ENCODE assay signal across 1 cellular context in genomic region chr11:46389450-46390330, GRCh38.
TF ChIP-seq lines count a peak whose summit lies in the region.

No MANE protein-coding gene starts in this region.

TF ChIP-seq in K562, 482 proteins besides CTCF, POLR2A, EP300 and RAD21 (continues in another document):
- TF ChIP-seq ZNF586 (CRISPR knock-in tag; conservative IDR thresholded peaks at IDR 0.05) (no peak), MEIS2 (IDR thresholded peaks at IDR 0.05; ENCODE audit: partially characterized antibody) (no peak), TFAM (CRISPR knock-in tag; conservative IDR thresholded peaks at IDR 0.05) (no peak), JUND (IDR thresholded peaks at IDR 0.05; ENCODE audit: borderline replicate concordance, low read depth, low read length) (0 out of 2 replicates have a peak, but pooled peaks have one; percentile 9), JUND (tag; IDR thresholded peaks at IDR 0.05; ENCODE audit: borderline replicate concordance, low read depth, low read length) (no peak), ZBTB2 (IDR thresholded peaks at IDR 0.05) (peak; percentile 32; the same call in 1 of the 2 replicates), BMI1 (IDR thresholded peaks at IDR 0.05; ENCODE audit: low read length) (no peak), FUS (optimal IDR thresholded peaks at IDR 0.05; ENCODE audit: low read depth, low read length) (no peak), RB1 (IDR thresholded peaks at IDR 0.05; ENCODE audit: low read depth) (peak; percentile 68), EHMT2 (IDR thresholded peaks at IDR 0.05) (no peak), MCM5 (IDR thresholded peaks at IDR 0.05; ENCODE audit: low read depth) (no peak), ZNF277 (CRISPR knock-in tag; IDR thresholded peaks at IDR 0.05; ENCODE audit: borderline replicate concordance) (no peak), ELF2 (CRISPR knock-in tag; IDR thresholded peaks at IDR 0.05) (no peak), ID3 (CRISPR knock-in tag; IDR thresholded peaks at IDR 0.05) (no peak), ID3 (tag; IDR thresholded peaks at IDR 0.05) (no peak), POLR2G (IDR thresholded peaks at IDR 0.05; ENCODE audit: low read depth, low read length) (peak; percentile 31; the same call in 1 of the 2 replicates), TCF7 (IDR thresholded peaks at IDR 0.05; ENCODE audit: borderline replicate concordance) (no peak), ZNF143 (CRISPR knock-in tag; IDR thresholded peaks at IDR 0.05) (no peak; the same call in 1 of the 2 replicates), RBM22 (IDR thresholded peaks at IDR 0.05; ENCODE audit: low read depth, low read length, poor library complexity, severe bottlenecking) (peak; percentile 49), SAP30 (IDR thresholded peaks at IDR 0.05; ENCODE audit: borderline replicate concordance, insufficient read depth, low read depth, low read length, poor library complexity, severe bottlenecking) (peak; percentile 22), CAMTA2 (CRISPR knock-in tag; conservative IDR thresholded peaks at IDR 0.05) (no peak), SETDB1 (IDR thresholded peaks at IDR 0.05; ENCODE audit: low read length) (no peak), ETS1 (conservative IDR thresholded peaks at IDR 0.05; ENCODE audit: control insufficient read depth, low read depth, low read length) (no peak), PCBP2 (IDR thresholded peaks at IDR 0.05; ENCODE audit: low read depth, low read length, poor library complexity, severe bottlenecking) (no peak), MAZ (CRISPR knock-in tag; conservative IDR thresholded peaks at IDR 0.05 in 1 of 2, IDR thresholded peaks at IDR 0.05 in 1 of 2) (peak; percentile 33 to 68; a peak in 2 of 4 replicates), KDM5B (IDR thresholded peaks at IDR 0.05; ENCODE audit: insufficient replicate concordance, low read depth, low read length) (no peak), CBFB (CRISPR knock-in tag; IDR thresholded peaks at IDR 0.05) (0 out of 2 replicates have a peak, but pooled peaks have one; percentile 74), ZNF146 (CRISPR knock-in tag; IDR thresholded peaks at IDR 0.05; ENCODE audit: unreplicated experiment) (no peak), DEAF1 (CRISPR knock-in tag; IDR thresholded peaks at IDR 0.05) (peak; percentile 51), KDM4B (IDR thresholded peaks at IDR 0.05; ENCODE audit: borderline replicate concordance in 2 of 2, low read depth in 1 of 2) (0 out of 4 replicates have a peak, but pooled peaks of 1 of the 2 experiments have one; percentile 36), ZNF76 (CRISPR knock-in tag; IDR thresholded peaks at IDR 0.05; ENCODE audit: borderline replicate concordance) (no peak), ZNF717 (CRISPR knock-in tag; IDR thresholded peaks at IDR 0.05) (no peak), MLLT1 (IDR thresholded peaks at IDR 0.05) (no peak), HNRNPH1 (optimal IDR thresholded peaks at IDR 0.05; ENCODE audit: low read depth, low read length) (no peak), SIN3A (IDR thresholded peaks at IDR 0.05; ENCODE audit: borderline replicate concordance in 2 of 2, control insufficient read depth in 1 of 2, low read depth in 2 of 2, low read length in 2 of 2) (0 out of 4 replicates have a peak, but pooled peaks of 1 of the 2 experiments have one; percentile 25), ARID1B (IDR thresholded peaks at IDR 0.05) (no peak), PHB2 (IDR thresholded peaks at IDR 0.05; ENCODE audit: low read depth) (no peak), E4F1 (CRISPR knock-in tag; IDR thresholded peaks at IDR 0.05; ENCODE audit: borderline replicate concordance) (no peak), E2F4 (CRISPR knock-in tag; IDR thresholded peaks at IDR 0.05; ENCODE audit: low read depth) (peak; percentile 79; the same call in 1 of the 2 replicates), MCM2 (IDR thresholded peaks at IDR 0.05; ENCODE audit: low read depth) (no peak), DDX20 (tag; IDR thresholded peaks at IDR 0.05; ENCODE audit: low read depth) (no peak), TFAP4 (CRISPR knock-in tag; IDR thresholded peaks at IDR 0.05; ENCODE audit: borderline replicate concordance) (peak; percentile 64), TARDBP (IDR thresholded peaks at IDR 0.05) (no peak), SMAD4 (CRISPR knock-in tag; conservative IDR thresholded peaks at IDR 0.05) (0 out of 2 replicates have a peak, but pooled peaks have one; percentile 50), NKRF (IDR thresholded peaks at IDR 0.05; ENCODE audit: borderline replicate concordance) (peak; percentile 27; the same call in 1 of the 2 replicates), RBFOX2 (IDR thresholded peaks at IDR 0.05; ENCODE audit: low read depth, low read length) (peak; percentile 27; the same call in 1 of the 2 replicates), GABPB1 (CRISPR knock-in tag; IDR thresholded peaks at IDR 0.05) (peak; percentile 68; the same call in 1 of the 2 replicates), DMBX1 (CRISPR knock-in tag; IDR thresholded peaks at IDR 0.05; ENCODE audit: borderline replicate concordance) (no peak), JUNB (CRISPR knock-in tag; conservative IDR thresholded peaks at IDR 0.05) (no peak), ZNF511 (CRISPR knock-in tag; IDR thresholded peaks at IDR 0.05) (peak; percentile 20; the same call in 1 of the 2 replicates), SRSF1 (IDR thresholded peaks at IDR 0.05; ENCODE audit: low read depth, low read length) (no peak), CBX1 (IDR thresholded peaks at IDR 0.05; ENCODE audit: low read depth) (no peak), ZNF584 (CRISPR knock-in tag; IDR thresholded peaks at IDR 0.05; ENCODE audit: low read depth) (no peak), XRCC5 (IDR thresholded peaks at IDR 0.05; ENCODE audit: low read depth, low read length) (0 out of 2 replicates have a peak, but pooled peaks have one; percentile 70), HDAC3 (IDR thresholded peaks at IDR 0.05; ENCODE audit: borderline replicate concordance, partially characterized antibody) (no peak), SRSF7 (optimal IDR thresholded peaks at IDR 0.05; ENCODE audit: low read depth, low read length) (no peak)
